ENCODE assay signal across 14 cellular contexts in genomic region chr1:53826367-53826766, GRCh38. TPM values are rescaled to one million over a fixed set of nuclear protein-coding genes. Genes with fewer than 3 reads are reported as not detected.
DNase-seq lines count a peak whose midpoint lies in the region; ATAC-seq, FAIRE-seq and TF ChIP-seq lines count a peak whose summit lies in the region.
"Had no signal": no experiment of that assay in that cellular context is flagged by ENCODE, and none has a peak within 500 bp of the region (broad histone marks: within the 10 kb centered on the region; RNA-seq: fewer than 3 reads in every experiment).

No MANE protein-coding gene starts in this region.

- no peak overlapping the region for H3K27ac ChIP-seq in keratinocyte (ENCODE audit: control insufficient read depth, insufficient read depth, low read length)
- H3K27ac ChIP-seq: prostate gland had no signal

- no peak overlapping the region for H2AFZ ChIP-seq in keratinocyte (ENCODE audit: control insufficient read depth, low read length)

- H3K9me3 ChIP-seq in keratinocyte (ENCODE audit: control insufficient read depth, low read depth, low read length), result no peaks in the 10 kb centered on the region
- H3K9me3 ChIP-seq: prostate gland had no signal

- H3K9ac ChIP-seq in keratinocyte (ENCODE audit: control insufficient read depth, extremely low read depth, insufficient read depth, low read length), result no peak overlapping the region

- peaks cover 16 to 25% of the 10 kb centered on the region in 2 experiments for H3K36me3 ChIP-seq in keratinocyte (ENCODE audit: control insufficient read depth in 2 of 2, extremely low read depth in 1 of 2, insufficient read depth in 2 of 2, low read length in 2 of 2)
- H3K36me3 ChIP-seq: prostate gland had no signal

- H3K79me2 ChIP-seq in keratinocyte (ENCODE audit: control insufficient read depth, insufficient read depth, low read length), result peaks cover 2% of the 10 kb centered on the region

- no peaks in the 10 kb centered on the region for H3K4me1 ChIP-seq in keratinocyte (ENCODE audit: control insufficient read depth, extremely low read depth, insufficient read depth, low read length)
- H3K4me1 ChIP-seq: prostate gland had no signal

- H3K4me3 ChIP-seq in astrocyte of the cerebellum (ENCODE audit: low read depth, low read length), result no peak overlapping the region
- H3K4me3 ChIP-seq in keratinocyte (ENCODE audit: control insufficient read depth in 2 of 3, extremely low read depth in 1 of 3, insufficient read depth in 2 of 3, low read depth in 1 of 3, low read length in 3 of 3), result no peak overlapping the region
- H3K4me3 ChIP-seq: prostate gland had no signal

- in situ Hi-C loops in astrocyte of the cerebellum (cut with HindIII; ENCODE audit: low sequenced_read_pairs), result no loop called here

- H3K9me1 ChIP-seq in keratinocyte (ENCODE audit: control insufficient read depth, extremely low read depth, insufficient read depth, low read length), result no peaks in the 10 kb centered on the region

- no peak for ATAC-seq in GM18868 (IDR thresholded peaks at IDR 0.05; ENCODE audit: unreplicated experiment)

- dilution Hi-C loops in keratinocyte (cut with MboI; ENCODE audit: extremely low pct_ligation_motif_present, low sequenced_read_pairs), result no loop called here

- peak; percentile 39 for DNase-seq in AG20443 (ENCODE audit: low spot score)
- DNase-seq in HCEC 1CT, result peak; percentile 45
- DNase-seq in astrocyte of the cerebellum (ENCODE audit: low read depth), result peak; percentile 19
- DNase-seq in keratinocyte (ENCODE audit: low read depth, low spot score), result no peak
- DNase-seq in NCI-H2081 treated with DMSO at 0.1 percent for 48 hours (lab: John Stamatoyannopoulos, UW), result no peak
- DNase-seq in cerebellar cortex (ENCODE audit: low spot score), result no peak
- DNase-seq in DMS79 treated with DMSO at 0.1 percent for 48 hours (lab: John Stamatoyannopoulos, UW), result no peak
- DNase-seq: activated B cell treated with CpG ODN at 0.5 μM for 24 hours; activated T-cell treated with anti-CD3 and anti-CD28 coated beads for 4 hours; Calu3; SHP77 treated with DMSO at 0.1 percent for 48 hours; stimulated activated CD4-positive, alpha-beta T cell treated with anti-CD3 and anti-CD28 coated beads, Interleukin-4, amount 100 ng/mL, for 4 hours had no signal

- H3K27me3 ChIP-seq in keratinocyte (ENCODE audit: control insufficient read depth, extremely low read depth, insufficient read depth, low read length), result no peaks in the 10 kb centered on the region

- H3K4me2 ChIP-seq in keratinocyte (ENCODE audit: control insufficient read depth, extremely low read depth, insufficient read depth, low read depth, low read length), result no peak overlapping the region

- no peak for FAIRE-seq in keratinocyte (lab: Jason Lieb, UNC)

- TF ChIP-seq CTCF in astrocyte of the cerebellum (IDR thresholded peaks at IDR 0.05; ENCODE audit: low read depth, low read length, missing control alignments) (peak; percentile 44), keratinocyte (optimal IDR thresholded peaks at IDR 0.05 in 1 of 3, IDR thresholded peaks at IDR 0.05 in 1 of 3, conservative IDR thresholded peaks at IDR 0.05 in 1 of 3; ENCODE audit: extremely low read depth in 1 of 3, insufficient read depth in 2 of 3, low read length in 3 of 3) (peak in 2 of 3 experiments; percentile 8 to 11)

- H4K20me1 ChIP-seq in keratinocyte (ENCODE audit: control insufficient read depth, extremely low read depth, insufficient read depth, low read length), result no peaks in the 10 kb centered on the region

RNA-seq across cellular contexts. Expression of gene NDC1, which starts 11.7 kb away (rescaled TPM):
- polyA plus RNA-seq in keratinocyte, result 24.5 to 36.1 TPM (median 30.5 TPM) in 3 replicates
- 2.4 TPM for polyA plus RNA-seq in keratinocyte (2011; ENCODE audit: low read depth)
- polyA plus RNA-seq in keratinocyte (2011; cell fraction: cytosol; rRNA removed), result 8.9 and 17.8 TPM in 2 replicates
- polyA plus RNA-seq in keratinocyte (2011; cell fraction: nucleus; rRNA removed), result 17.0 and 22.9 TPM in 2 replicates
- polyA plus RNA-seq in keratinocyte (2012; ENCODE audit: low replicate concordance), result 7.8 and 16.9 TPM in 2 replicates
- 23.8 to 82.7 TPM (median 46.5 TPM) in 3 replicates for polyA minus RNA-seq in keratinocyte
- 16.5 TPM for polyA minus RNA-seq in keratinocyte (2011; cell fraction: cytosol; rRNA and poly(A)+ RNA removed)
- polyA minus RNA-seq in keratinocyte (2011; cell fraction: nucleus; rRNA and poly(A)+ RNA removed), result 25.1 and 38.9 TPM in 2 replicates

Comparison
In these comparisons a context has a peak if more than half of its experiments do, and no peak if none do; other contexts are left out.
1. DNase-seq: peak in AG20443 (single experiment), HCEC 1CT (single experiment) and astrocyte of the cerebellum (single experiment); none in keratinocyte (single experiment), NCI-H2081 treated with DMSO at 0.1 percent for 48 hours (single experiment), cerebellar cortex (single experiment) and DMS79 treated with DMSO at 0.1 percent for 48 hours (single experiment).